Comparison of ENCODE assay signal across 12 cellular contexts in genomic region chr6:31186052-31186734, GRCh38. TPM values are rescaled to one million over a fixed set of nuclear protein-coding genes. Genes with fewer than 3 reads are reported as not detected.
DNase-seq lines count a peak whose midpoint lies in the region; ATAC-seq, FAIRE-seq and TF ChIP-seq lines count a peak whose summit lies in the region.
"Had no signal": no experiment of that assay in that cellular context is flagged by ENCODE, and none has a peak within 500 bp of the region (broad histone marks: within the 10 kb centered on the region; RNA-seq: fewer than 3 reads in every experiment).

No MANE protein-coding gene starts in this region.

- no peak for TF ChIP-seq POLR2A in H1 (IDR thresholded peaks at IDR 0.05; ENCODE audit: control extremely low read depth in 1 of 2, low read depth in 2 of 2, low read length in 2 of 2)
- no peak for TF ChIP-seq POLR2A in suprapubic skin (IDR thresholded peaks at IDR 0.05)

- intact Hi-C loops in A673 (cut with micrococcal nuclease; ENCODE audit: unreplicated experiment), result no loop called here

- H2BK5ac ChIP-seq in H1 (ENCODE audit: low read depth, low read length), result no peak overlapping the region

- peak overlapping the region; percentile 61; the same call in 1 of the 2 replicates for H2BK20ac ChIP-seq in H1 (ENCODE audit: low read length)

- H3K14ac ChIP-seq in H1 (ENCODE audit: insufficient read length), result no peak overlapping the region

- H2BK15ac ChIP-seq in H1 (ENCODE audit: low read length), result no peak overlapping the region

- H3K9me3 ChIP-seq in H1 (ENCODE audit: insufficient read depth in 2 of 2, low read depth in 1 of 2, low read length in 1 of 2), result no peaks in the 10 kb centered on the region; a peak in 1 of 4 replicates
- no peaks in the 10 kb centered on the region for H3K9me3 ChIP-seq in suprapubic skin
- H3K9me3 ChIP-seq in A673 (ENCODE audit: low read depth, low read length, poor library complexity, severe bottlenecking), result no peaks in the 10 kb centered on the region

- no peak overlapping the region for H3K56ac ChIP-seq in H1 (replicated peaks; ENCODE audit: insufficient read length, low read depth, low read length)

- no peak overlapping the region for H4K91ac ChIP-seq in H1 (replicated peaks; ENCODE audit: insufficient read length, low read length)

- peak overlapping the region; percentile 86 for H3K27ac Mint-ChIP-seq in memory B cell

- H3K4me1 Mint-ChIP-seq in memory B cell, result peaks cover 12% of the 10 kb centered on the region

- no peaks in the 10 kb centered on the region for H3K79me1 ChIP-seq in H1 (ENCODE audit: low read depth, low read length)

- no peak overlapping the region for H3K27ac ChIP-seq in H1 (ENCODE audit: low read depth, low read length)
- peak overlapping the region; percentile 86 for H3K27ac ChIP-seq in suprapubic skin
- H3K27ac ChIP-seq in A673 (ENCODE audit: low read depth, low read length, poor library complexity, severe bottlenecking), result no peak overlapping the region

- no peak overlapping the region for H2AFZ ChIP-seq in H1 (ENCODE audit: low read length)

- H3K4ac ChIP-seq in H1 (replicated peaks; ENCODE audit: insufficient read length, low read depth, low read length), result no peak overlapping the region

- peaks cover 0 to 9% (median 2%) of the 10 kb centered on the region in 4 experiments; a peak in 3 of 7 replicates for H3K4me1 ChIP-seq in H1 (replicated peaks in 1 of 4; ENCODE audit: control insufficient read depth in 3 of 4, insufficient read depth in 4 of 4, low read length in 3 of 4)
- H3K4me1 ChIP-seq in suprapubic skin, result peaks cover 12% of the 10 kb centered on the region
- H3K4me1 ChIP-seq in A673 (ENCODE audit: insufficient read depth, low read length, poor library complexity, severe bottlenecking), result no peaks in the 10 kb centered on the region

- H3K23ac ChIP-seq in H1 (ENCODE audit: insufficient read length), result no peak overlapping the region

- peak overlapping the region; percentile 32; the same call in 1 of the 2 replicates for H3K18ac ChIP-seq in H1 (ENCODE audit: extremely low read depth, low read length)

- peak; percentile 66 for DNase-seq in LoVo (ENCODE audit: low spot score)
- DNase-seq in H1 (ENCODE audit: low read depth in 1 of 2, low spot score in 2 of 2), result no peak
- DNase-seq in memory B cell (ENCODE audit: low spot score in 2 of 2), result no peak
- peak in 1 of 2 donors; percentile 88 for DNase-seq in suprapubic skin (ENCODE audit: low spot score in 2 of 2)
- no peak for DNase-seq in A673 (ENCODE audit: low spot score)
- no peak for DNase-seq in NCI-H146 (lab: John Stamatoyannopoulos, UW)
- no peak for DNase-seq in NCI-H1105 treated with DMSO at 0.1 percent for 48 hours (lab: John Stamatoyannopoulos, UW)
- DNase-seq: activated CD8-positive, alpha-beta memory T cell treated with anti-CD3 and anti-CD28 coated beads, Interleukin-2, amount 50 U/mL, for 4 hours; dermis blood vessel endothelial cell; DMS79 treated with DMSO at 0.1 percent for 48 hours; SHP77 treated with DMSO at 0.1 percent for 48 hours had no signal

- FAIRE-seq in H1 (lab: Jason Lieb, UNC), result no peak

- no peak overlapping the region for H3K4me2 ChIP-seq in H1 (ENCODE audit: insufficient read depth in 1 of 2, low read depth in 2 of 2, low read length in 2 of 2)

- no peak for TF ChIP-seq EP300 in H1 (IDR thresholded peaks at IDR 0.05; ENCODE audit: borderline replicate concordance in 1 of 2, low read depth in 2 of 2, low read length in 2 of 2)
- no peak for TF ChIP-seq EP300 in suprapubic skin (IDR thresholded peaks at IDR 0.05)

- H3K9ac ChIP-seq in H1 (replicated peaks in 1 of 4; ENCODE audit: extremely low read depth in 1 of 4, low read depth in 3 of 4, low read length in 3 of 4), result no peak overlapping the region

- no peak for ATAC-seq in memory B cell (ENCODE audit: low read depth)
- no peak for ATAC-seq in GM21737 (IDR thresholded peaks at IDR 0.05; ENCODE audit: unreplicated experiment)

- H3K36me3 Mint-ChIP-seq in memory B cell, result peaks cover 1% of the 10 kb centered on the region

- H3K4me3 Mint-ChIP-seq in memory B cell, result no peak overlapping the region

- H3K9me3 Mint-ChIP-seq in memory B cell, result no peaks in the 10 kb centered on the region

- H3K36me3 ChIP-seq in H1 (ENCODE audit: control insufficient read depth in 2 of 4, insufficient read depth in 4 of 4, low read length in 3 of 4) (no peaks in the 10 kb centered on the region), suprapubic skin (no peaks in the 10 kb centered on the region), A673 (ENCODE audit: insufficient read depth, low read length, poor library complexity, severe bottlenecking) (no peaks in the 10 kb centered on the region)

- no TSS peak for BruUV-seq in A673 (replicated peaks; lab: Mats Ljungman, UMichigan)

- H4K5ac ChIP-seq in H1 (ENCODE audit: insufficient read length, low read depth, low read length), result no peak overlapping the region

- H3K4me3 ChIP-seq in H1 (ENCODE audit: extremely low read depth in 1 of 4, insufficient read depth in 2 of 4, low read depth in 3 of 4, low read length in 4 of 4), result no peak overlapping the region
- H3K4me3 ChIP-seq in suprapubic skin, result peak overlapping the region; percentile 17
- H3K4me3 ChIP-seq in A673 (ENCODE audit: low read depth, low read length, poor library complexity, severe bottlenecking), result no peak overlapping the region

- H4K8ac ChIP-seq in H1 (ENCODE audit: extremely low read depth, insufficient read depth, low read length), result no peak overlapping the region

- CTCF ChIA-PET in H1 (lab: Charles Lee; ENCODE audit: partially characterized antibody) (interaction anchor here (1.1 to 5.1 kb wide), 3 partner anchors 10 to 21 kb away, joined by 3 to 27 read pairs (median 8); no protein-coding TSS in a partner anchor), A673 (lab: Charles Lee) (no interaction called here)

- TF ChIP-seq RAD21 in H1 (IDR thresholded peaks at IDR 0.05 in 1 of 2, conservative IDR thresholded peaks at IDR 0.05 in 1 of 2; ENCODE audit: low read depth in 2 of 2, low read length in 2 of 2), result no peak

- H4K20me1 ChIP-seq in H1 (replicated peaks in 1 of 2; ENCODE audit: control insufficient read depth in 1 of 2, insufficient read depth in 2 of 2, low read length in 2 of 2), result no peaks in the 10 kb centered on the region

- H3K27me3 ChIP-seq in H1 (replicated peaks in 1 of 4; ENCODE audit: control insufficient read depth in 3 of 4, extremely low read depth in 1 of 4, insufficient read depth in 3 of 4, low read length in 3 of 4), result no peaks in the 10 kb centered on the region
- H3K27me3 ChIP-seq in suprapubic skin, result no peaks in the 10 kb centered on the region
- H3K27me3 ChIP-seq in A673 (replicated peaks; ENCODE audit: insufficient read depth, low read depth, low read length, poor library complexity), result no peaks in the 10 kb centered on the region

- H3K23me2 ChIP-seq in H1 (ENCODE audit: low read depth, low read length), result no peaks in the 10 kb centered on the region

- POLR2A ChIA-PET in H1 (lab: Charles Lee; ENCODE audit: partially characterized antibody), result interaction anchor here (61.6 kb wide), 1 partner anchor 39 kb away, joined by 2251 read pairs; the partner anchor contains the start of genes CCHCR1, CDSN, POU5F1 and PSORS1C1
- POLR2A ChIA-PET in A673 (lab: Charles Lee; ENCODE audit: low non-redundant PET), result no interaction called here

- H2BK12ac ChIP-seq in H1 (ENCODE audit: low read depth, low read length), result peak overlapping the region; percentile 95; the same call in 1 of the 2 replicates

- no peak overlapping the region for H2BK120ac ChIP-seq in H1 (replicated peaks; ENCODE audit: low read depth, low read length)

- 91% methylated on average over 24 of the region's 24 CpGs; no CpG with 5 or more reads in 1 of the 2 experiments for WGBS in H1 (ENCODE audit: extremely low coverage in 1 of 2, insufficient coverage in 1 of 2, insufficient read length in 1 of 2, insufficient replicate concordance in 2 of 2, low coverage in 1 of 2, low lambda C conversion rate in 2 of 2, missing lambda C conversion rate in 1 of 2), 2 experiments
- 61% methylated on average over 18 of the region's 24 CpGs for WGBS in suprapubic skin

- peak overlapping the region; percentile 65; the same call in 1 of the 2 replicates for H2AK5ac ChIP-seq in H1 (ENCODE audit: low read depth, low read length)

- TF ChIP-seq CTCF in H1 (IDR thresholded peaks at IDR 0.05; ENCODE audit: control extremely low read depth in 1 of 3, insufficient read depth in 1 of 3, low read depth in 1 of 3, low read length in 3 of 3) (no peak), suprapubic skin (IDR thresholded peaks at IDR 0.05) (no peak), A673 (conservative IDR thresholded peaks at IDR 0.05; ENCODE audit: low read depth, low read length) (no peak)

- no peaks in the 10 kb centered on the region for H3K27me3 Mint-ChIP-seq in memory B cell

- no peaks in the 10 kb centered on the region for H3K79me2 ChIP-seq in H1 (ENCODE audit: control insufficient read depth in 1 of 2, insufficient read depth in 2 of 2, low read length in 2 of 2)

RNA-seq across cellular contexts. Expression of gene POU5F1, which starts 15.7 kb away (rescaled TPM):
- total RNA-seq in H1 (2021; fragmentation: NEBNext Ultra II Directional; extraction: Animal tissue kit (Norgen Biotek cat#: 25700)), result 2,526 and 2,533 TPM in 2 replicates
- polyA plus RNA-seq in H1 (2011; rRNA removed), result 2,437 and 2,958 TPM in 2 replicates
- 3,112 TPM for polyA plus RNA-seq in H1 (2011; cell fraction: cytosol; rRNA removed)
- 1,732 TPM for polyA plus RNA-seq in H1 (2011; cell fraction: nucleus; rRNA removed)
- polyA plus RNA-seq in H1 (2012, experiment 1 of 2), result 1,944 to 3,021 TPM (median 2,827 TPM) in 4 replicates
- 3,585 TPM for polyA plus RNA-seq in H1 (2012, experiment 2 of 2)
- 2,440 TPM for polyA plus RNA-seq in H1 (2013, experiment 1 of 2)
- 2,561 TPM for polyA plus RNA-seq in H1 (2013, experiment 2 of 2)
- polyA minus RNA-seq in H1 (2011; rRNA and poly(A)+ RNA removed), result 686 and 909 TPM in 2 replicates
- polyA minus RNA-seq in H1 (2011; cell fraction: cytosol; rRNA and poly(A)+ RNA removed), result 545 TPM
- 413 TPM for polyA minus RNA-seq in H1 (2011; cell fraction: nucleus; rRNA and poly(A)+ RNA removed)
- total RNA-seq in suprapubic skin, result 10 to 100 TPM in 1 of 4 donors, 1 to 10 TPM in 2, under 1 TPM in 1; 0.85 to 13.0 (median 7.7) TPM
- not detected in 2 replicates for total RNA-seq in A673 (2021)

RNA-seq across cellular contexts. Expression of gene TCF19, which starts 27.8 kb away (rescaled TPM):
- total RNA-seq in H1 (2021; fragmentation: NEBNext Ultra II Directional; extraction: Animal tissue kit (Norgen Biotek cat#: 25700)), result 10.0 and 11.0 TPM in 2 replicates
- polyA plus RNA-seq in H1 (2011; rRNA removed), result 7.2 and 12.5 TPM in 2 replicates
- polyA plus RNA-seq in H1 (2011; cell fraction: cytosol; rRNA removed), result 10.0 TPM
- polyA plus RNA-seq in H1 (2011; cell fraction: nucleus; rRNA removed), result 15.6 TPM
- 9.6 to 10.7 TPM (median 10.2 TPM) in 4 replicates for polyA plus RNA-seq in H1 (2012, experiment 1 of 2)
- 8.6 TPM for polyA plus RNA-seq in H1 (2012, experiment 2 of 2)
- polyA plus RNA-seq in H1 (2013, experiment 1 of 2), result 6.5 TPM
- 6.5 TPM for polyA plus RNA-seq in H1 (2013, experiment 2 of 2)
- 5.5 and 5.6 TPM in 2 replicates for polyA minus RNA-seq in H1 (2011; rRNA and poly(A)+ RNA removed)
- polyA minus RNA-seq in H1 (2011; cell fraction: cytosol; rRNA and poly(A)+ RNA removed), result 5.3 TPM
- polyA minus RNA-seq in H1 (2011; cell fraction: nucleus; rRNA and poly(A)+ RNA removed), result 5.4 TPM
- total RNA-seq in suprapubic skin (10 to 100 TPM; 14.8 to 24.3 (median 23.8) TPM), A673 (2021) (31.8 and 39.1 TPM in 2 replicates)

RNA-seq across cellular contexts. Expression of gene CCHCR1, which starts 28.6 kb away (rescaled TPM):
- total RNA-seq in H1 (2021; fragmentation: NEBNext Ultra II Directional; extraction: Animal tissue kit (Norgen Biotek cat#: 25700)), result 38.0 and 38.2 TPM in 2 replicates
- polyA plus RNA-seq in H1 (2011; rRNA removed), result 20.9 and 32.8 TPM in 2 replicates
- polyA plus RNA-seq in H1 (2011; cell fraction: cytosol; rRNA removed), result 50.9 TPM
- 138 TPM for polyA plus RNA-seq in H1 (2011; cell fraction: nucleus; rRNA removed)
- polyA plus RNA-seq in H1 (2012, experiment 1 of 2), result 36.7 to 61.3 TPM (median 50.8 TPM) in 4 replicates
- polyA plus RNA-seq in H1 (2012, experiment 2 of 2), result 19.0 TPM
- polyA plus RNA-seq in H1 (2013, experiment 1 of 2), result 19.9 TPM
- 17.6 TPM for polyA plus RNA-seq in H1 (2013, experiment 2 of 2)
- polyA minus RNA-seq in H1 (2011; rRNA and poly(A)+ RNA removed), result 29.0 and 29.1 TPM in 2 replicates
- 20.8 TPM for polyA minus RNA-seq in H1 (2011; cell fraction: cytosol; rRNA and poly(A)+ RNA removed)
- polyA minus RNA-seq in H1 (2011; cell fraction: nucleus; rRNA and poly(A)+ RNA removed), result 43.1 TPM
- total RNA-seq in suprapubic skin (10 to 100 TPM; 10.7 to 33.4 (median 16.5) TPM), A673 (2021) (51.7 and 58.0 TPM in 2 replicates)

RNA-seq across cellular contexts. Expression of gene PSORS1C2, which starts 47.3 kb away (rescaled TPM):
- total RNA-seq in H1 (2021; fragmentation: NEBNext Ultra II Directional; extraction: Animal tissue kit (Norgen Biotek cat#: 25700)), result not detected in 2 replicates
- polyA plus RNA-seq in H1 (2011; rRNA removed), result 0.11 and 0.58 TPM in 2 replicates
- polyA plus RNA-seq in H1 (2011; cell fraction: cytosol; rRNA removed), result 0.39 TPM
- 1.4 TPM for polyA plus RNA-seq in H1 (2011; cell fraction: nucleus; rRNA removed)
- polyA plus RNA-seq in H1 (2012, experiment 1 of 2), result 0.52 to 0.62 TPM (median 0.57 TPM) in 3 of 4 replicates, not detected in the other
- polyA plus RNA-seq in H1 (2012, experiment 2 of 2), result 0.21 TPM
- 1.6 TPM for polyA plus RNA-seq in H1 (2013, experiment 1 of 2)
- 1.6 TPM for polyA plus RNA-seq in H1 (2013, experiment 2 of 2)
- polyA minus RNA-seq in H1 (2011; rRNA and poly(A)+ RNA removed), result not detected in 2 replicates
- not detected for polyA minus RNA-seq in H1 (2011; cell fraction: cytosol; rRNA and poly(A)+ RNA removed)
- polyA minus RNA-seq in H1 (2011; cell fraction: nucleus; rRNA and poly(A)+ RNA removed), result not detected
- total RNA-seq in suprapubic skin (10 to 100 TPM in 3 of 4 donors, 1 to 10 TPM in 1; 5.9 to 63.0 (median 27.8) TPM), A673 (2021) (not detected in 2 replicates)
- total RNA-seq: dermis blood vessel endothelial cell had no signal

Comparison
In these comparisons a context has a peak if more than half of its experiments do, and no peak if none do; other contexts are left out.
1. RNA of gene POU5F1, which starts 15.7 kb away (total RNA-seq): 2,526 to 2,533 TPM in H1; 0.85 to 13.0 TPM in suprapubic skin and not detected in A673; every median in the first group is over 100 times any median in the second.